In genomic region chr5:82815871-82816270, GRCh38 we compare ENCODE assay signal across 1 cellular context.
TF ChIP-seq lines count a peak whose summit lies in the region.

No MANE protein-coding gene starts in this region.

TF ChIP-seq in GM23338, 12 proteins besides CTCF, POLR2A, EP300 and RAD21:
- TF ChIP-seq ZNF462 (CRISPR knock-in tag; IDR thresholded peaks at IDR 0.05): no peak
- no peak for TF ChIP-seq POLR2AphosphoS5 (IDR thresholded peaks at IDR 0.05; ENCODE audit: low read depth)
- TF ChIP-seq ZNF114 (CRISPR knock-in tag; IDR thresholded peaks at IDR 0.05): no peak
- no peak for TF ChIP-seq NANOG (IDR thresholded peaks at IDR 0.05; ENCODE audit: borderline replicate concordance)
- no peak for TF ChIP-seq REST (IDR thresholded peaks at IDR 0.05; ENCODE audit: unreplicated experiment)
- TF ChIP-seq ETS1 (IDR thresholded peaks at IDR 0.05): no peak
- no peak for TF ChIP-seq JUNB (IDR thresholded peaks at IDR 0.05; ENCODE audit: unreplicated experiment)
- no peak for TF ChIP-seq ZNF331 (CRISPR knock-in tag; IDR thresholded peaks at IDR 0.05; ENCODE audit: low read depth)
- TF ChIP-seq CREB1 (CRISPR knock-in tag; IDR thresholded peaks at IDR 0.05; ENCODE audit: low read depth): no peak
- no peak for TF ChIP-seq STAT1 (IDR thresholded peaks at IDR 0.05; ENCODE audit: unreplicated experiment)
- TF ChIP-seq EZH2phosphoT487 (IDR thresholded peaks at IDR 0.05; ENCODE audit: unreplicated experiment): no peak
- TF ChIP-seq EZH2 (IDR thresholded peaks at IDR 0.05; ENCODE audit: low read depth, unreplicated experiment): no peak
